1 cellular context compared by ENCODE assay signal in the genomic region with DNA sequence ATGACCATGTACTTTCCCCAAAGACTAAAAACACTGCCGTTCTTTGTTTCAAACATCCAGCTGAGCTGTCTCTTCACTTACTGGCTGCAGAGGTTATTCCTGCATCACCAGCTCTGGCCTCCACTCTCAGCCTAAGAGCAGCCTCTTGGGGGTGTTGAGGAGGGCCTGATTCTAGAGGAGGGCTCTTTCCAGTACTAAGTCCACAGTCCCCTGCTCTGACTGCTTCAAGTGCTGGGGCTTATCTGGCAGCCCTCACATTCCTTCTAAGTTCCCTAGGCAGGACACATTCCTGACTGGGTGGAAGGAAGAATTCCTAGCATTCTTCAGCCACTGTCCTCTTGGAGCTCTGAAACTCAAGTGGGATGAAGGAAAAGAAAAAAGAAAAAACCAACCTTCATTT.
TF ChIP-seq lines count a peak whose summit lies in the region.

No MANE protein-coding gene starts in this region.

TF ChIP-seq in HepG2, 621 proteins besides CTCF, POLR2A, EP300 and RAD21 (continues in another document):
- TF ChIP-seq SALL1 (CRISPR knock-in tag; IDR thresholded peaks at IDR 0.05) = peak; percentile 51; the same call in 1 of the 2 replicates
- 0 out of 2 replicates have a peak, but pooled peaks have one; percentile 24 for TF ChIP-seq RARA (CRISPR knock-in tag; IDR thresholded peaks at IDR 0.05)
- TF ChIP-seq, protein P1, sequence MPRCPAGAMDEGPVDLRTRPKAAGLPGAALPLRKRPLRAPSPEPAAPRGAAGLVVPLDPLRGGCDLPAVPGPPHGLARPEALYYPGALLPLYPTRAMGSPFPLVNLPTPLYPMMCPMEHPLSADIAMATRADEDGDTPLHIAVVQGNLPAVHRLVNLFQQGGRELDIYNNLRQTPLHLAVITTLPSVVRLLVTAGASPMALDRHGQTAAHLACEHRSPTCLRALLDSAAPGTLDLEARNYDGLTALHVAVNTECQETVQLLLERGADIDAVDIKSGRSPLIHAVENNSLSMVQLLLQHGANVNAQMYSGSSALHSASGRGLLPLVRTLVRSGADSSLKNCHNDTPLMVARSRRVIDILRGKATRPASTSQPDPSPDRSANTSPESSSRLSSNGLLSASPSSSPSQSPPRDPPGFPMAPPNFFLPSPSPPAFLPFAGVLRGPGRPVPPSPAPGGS (CRISPR knock-in tag; IDR thresholded peaks at IDR 0.05) = no peak
- TF ChIP-seq FOXO1 (CRISPR knock-in tag; IDR thresholded peaks at IDR 0.05) = 0 out of 2 replicates have a peak, but pooled peaks have one; percentile 26
- peak; percentile 53; the same call in 1 of the 2 replicates for TF ChIP-seq HNF4A (CRISPR knock-in tag; IDR thresholded peaks at IDR 0.05)
- 0 out of 2 replicates have a peak, but pooled peaks have one; percentile 25 for TF ChIP-seq ZSCAN21 (CRISPR knock-in tag; IDR thresholded peaks at IDR 0.05; ENCODE audit: borderline replicate concordance)
- 0 out of 2 replicates have a peak, but pooled peaks have one; percentile 33 for TF ChIP-seq GATAD2A (CRISPR knock-in tag; IDR thresholded peaks at IDR 0.05)
- TF ChIP-seq XRCC5 (optimal IDR thresholded peaks at IDR 0.05; ENCODE audit: low read length) = peak; percentile 20
- TF ChIP-seq BCL6 (CRISPR knock-in tag; IDR thresholded peaks at IDR 0.05) = peak; percentile 56
- TF ChIP-seq PHF20 (CRISPR knock-in tag; IDR thresholded peaks at IDR 0.05) = no peak
- peak; percentile 98 for TF ChIP-seq TEAD3 (CRISPR knock-in tag; optimal IDR thresholded peaks at IDR 0.05; ENCODE audit: borderline replicate concordance)
- TF ChIP-seq SKIL (CRISPR knock-in tag; IDR thresholded peaks at IDR 0.05; ENCODE audit: borderline replicate concordance) = no peak
- TF ChIP-seq NAIF1 (CRISPR knock-in tag; IDR thresholded peaks at IDR 0.05; ENCODE audit: borderline replicate concordance) = 0 out of 2 replicates have a peak, but pooled peaks have one; percentile 32
- TF ChIP-seq NCOA2 (CRISPR knock-in tag; IDR thresholded peaks at IDR 0.05) = peak; percentile 43; the same call in 1 of the 2 replicates
- TF ChIP-seq DPF2 (CRISPR knock-in tag; IDR thresholded peaks at IDR 0.05; ENCODE audit: borderline replicate concordance, low read depth) = 0 out of 2 replicates have a peak, but pooled peaks have one; percentile 25
- TF ChIP-seq PLSCR1 (CRISPR knock-in tag; IDR thresholded peaks at IDR 0.05; ENCODE audit: borderline replicate concordance) = no peak
- TF ChIP-seq ZNF263 (CRISPR knock-in tag; IDR thresholded peaks at IDR 0.05) = no peak
- TF ChIP-seq HNF4G (IDR thresholded peaks at IDR 0.05; ENCODE audit: borderline replicate concordance, low read depth, low read length) = peak; percentile 61; the same call in 1 of the 2 replicates
- TF ChIP-seq HNF4G (CRISPR knock-in tag; IDR thresholded peaks at IDR 0.05; ENCODE audit: borderline replicate concordance, low read depth) = no peak
- no peak for TF ChIP-seq HHEX (CRISPR knock-in tag; IDR thresholded peaks at IDR 0.05)
- TF ChIP-seq ZSCAN30 (CRISPR knock-in tag; IDR thresholded peaks at IDR 0.05) = peak; percentile 66; the same call in 1 of the 2 replicates
- no peak for TF ChIP-seq SOX13 (IDR thresholded peaks at IDR 0.05)
- 0 out of 4 replicates have a peak, but pooled peaks of 1 of the 2 experiments have one; percentile 26 for TF ChIP-seq SOX13 (CRISPR knock-in tag; conservative IDR thresholded peaks at IDR 0.05 in 1 of 2, IDR thresholded peaks at IDR 0.05 in 1 of 2)
- peak; percentile 73; the same call in 1 of the 2 replicates for TF ChIP-seq PATZ1 (CRISPR knock-in tag; IDR thresholded peaks at IDR 0.05)
- TF ChIP-seq, protein P2, sequence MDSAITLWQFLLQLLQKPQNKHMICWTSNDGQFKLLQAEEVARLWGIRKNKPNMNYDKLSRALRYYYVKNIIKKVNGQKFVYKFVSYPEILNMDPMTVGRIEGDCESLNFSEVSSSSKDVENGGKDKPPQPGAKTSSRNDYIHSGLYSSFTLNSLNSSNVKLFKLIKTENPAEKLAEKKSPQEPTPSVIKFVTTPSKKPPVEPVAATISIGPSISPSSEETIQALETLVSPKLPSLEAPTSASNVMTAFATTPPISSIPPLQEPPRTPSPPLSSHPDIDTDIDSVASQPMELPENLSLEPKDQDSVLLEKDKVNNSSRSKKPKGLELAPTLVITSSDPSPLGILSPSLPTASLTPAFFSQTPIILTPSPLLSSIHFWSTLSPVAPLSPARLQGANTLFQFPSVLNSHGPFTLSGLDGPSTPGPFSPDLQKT (CRISPR knock-in tag; IDR thresholded peaks at IDR 0.05; ENCODE audit: borderline replicate concordance) = no peak
- peak; percentile 52; the same call in 1 of the 2 replicates for TF ChIP-seq GFI1 (CRISPR knock-in tag; IDR thresholded peaks at IDR 0.05; ENCODE audit: borderline replicate concordance)
- TF ChIP-seq ZBTB7B (CRISPR knock-in tag; IDR thresholded peaks at IDR 0.05) = peak; percentile 55; the same call in 1 of the 2 replicates
- 0 out of 2 replicates have a peak, but pooled peaks have one; percentile 17 for TF ChIP-seq SMC3 (IDR thresholded peaks at IDR 0.05; ENCODE audit: low read length)
- TF ChIP-seq ZNF331 (CRISPR knock-in tag; IDR thresholded peaks at IDR 0.05) = peak; percentile 10; the same call in 1 of the 2 replicates
- TF ChIP-seq ZNF44 (CRISPR knock-in tag; IDR thresholded peaks at IDR 0.05) = no peak
- TF ChIP-seq, protein P3, sequence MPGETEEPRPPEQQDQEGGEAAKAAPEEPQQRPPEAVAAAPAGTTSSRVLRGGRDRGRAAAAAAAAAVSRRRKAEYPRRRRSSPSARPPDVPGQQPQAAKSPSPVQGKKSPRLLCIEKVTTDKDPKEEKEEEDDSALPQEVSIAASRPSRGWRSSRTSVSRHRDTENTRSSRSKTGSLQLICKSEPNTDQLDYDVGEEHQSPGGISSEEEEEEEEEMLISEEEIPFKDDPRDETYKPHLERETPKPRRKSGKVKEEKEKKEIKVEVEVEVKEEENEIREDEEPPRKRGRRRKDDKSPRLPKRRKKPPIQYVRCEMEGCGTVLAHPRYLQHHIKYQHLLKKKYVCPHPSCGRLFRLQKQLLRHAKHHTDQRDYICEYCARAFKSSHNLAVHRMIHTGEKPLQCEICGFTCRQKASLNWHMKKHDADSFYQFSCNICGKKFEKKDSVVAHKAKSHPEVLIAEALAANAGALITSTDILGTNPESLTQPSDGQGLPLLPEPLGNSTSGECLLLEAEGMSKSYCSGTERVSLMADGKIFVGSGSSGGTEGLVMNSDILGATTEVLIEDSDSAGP (CRISPR knock-in tag; IDR thresholded peaks at IDR 0.05; ENCODE audit: borderline replicate concordance) = 0 out of 2 replicates have a peak, but pooled peaks have one; percentile 22
- no peak for TF ChIP-seq FOXP1 (IDR thresholded peaks at IDR 0.05)
- 0 out of 2 replicates have a peak, but pooled peaks have one; percentile 5 for TF ChIP-seq FOXP1 (CRISPR knock-in tag; IDR thresholded peaks at IDR 0.05)
- TF ChIP-seq ARID5B (CRISPR knock-in tag; IDR thresholded peaks at IDR 0.05) = peak; percentile 64
- TF ChIP-seq, protein P4, sequence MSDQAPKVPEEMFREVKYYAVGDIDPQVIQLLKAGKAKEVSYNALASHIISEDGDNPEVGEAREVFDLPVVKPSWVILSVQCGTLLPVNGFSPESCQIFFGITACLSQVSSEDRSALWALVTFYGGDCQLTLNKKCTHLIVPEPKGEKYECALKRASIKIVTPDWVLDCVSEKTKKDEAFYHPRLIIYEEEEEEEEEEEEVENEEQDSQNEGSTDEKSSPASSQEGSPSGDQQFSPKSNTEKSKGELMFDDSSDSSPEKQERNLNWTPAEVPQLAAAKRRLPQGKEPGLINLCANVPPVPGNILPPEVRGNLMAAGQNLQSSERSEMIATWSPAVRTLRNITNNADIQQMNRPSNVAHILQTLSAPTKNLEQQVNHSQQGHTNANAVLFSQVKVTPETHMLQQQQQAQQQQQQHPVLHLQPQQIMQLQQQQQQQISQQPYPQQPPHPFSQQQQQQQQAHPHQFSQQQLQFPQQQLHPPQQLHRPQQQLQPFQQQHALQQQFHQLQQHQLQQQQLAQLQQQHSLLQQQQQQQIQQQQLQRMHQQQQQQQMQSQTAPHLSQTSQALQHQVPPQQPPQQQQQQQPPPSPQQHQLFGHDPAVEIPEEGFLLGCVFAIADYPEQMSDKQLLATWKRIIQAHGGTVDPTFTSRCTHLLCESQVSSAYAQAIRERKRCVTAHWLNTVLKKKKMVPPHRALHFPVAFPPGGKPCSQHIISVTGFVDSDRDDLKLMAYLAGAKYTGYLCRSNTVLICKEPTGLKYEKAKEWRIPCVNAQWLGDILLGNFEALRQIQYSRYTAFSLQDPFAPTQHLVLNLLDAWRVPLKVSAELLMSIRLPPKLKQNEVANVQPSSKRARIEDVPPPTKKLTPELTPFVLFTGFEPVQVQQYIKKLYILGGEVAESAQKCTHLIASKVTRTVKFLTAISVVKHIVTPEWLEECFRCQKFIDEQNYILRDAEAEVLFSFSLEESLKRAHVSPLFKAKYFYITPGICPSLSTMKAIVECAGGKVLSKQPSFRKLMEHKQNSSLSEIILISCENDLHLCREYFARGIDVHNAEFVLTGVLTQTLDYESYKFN (CRISPR knock-in tag; conservative IDR thresholded peaks at IDR 0.05) = peak; percentile 51
- TF ChIP-seq, protein P5, sequence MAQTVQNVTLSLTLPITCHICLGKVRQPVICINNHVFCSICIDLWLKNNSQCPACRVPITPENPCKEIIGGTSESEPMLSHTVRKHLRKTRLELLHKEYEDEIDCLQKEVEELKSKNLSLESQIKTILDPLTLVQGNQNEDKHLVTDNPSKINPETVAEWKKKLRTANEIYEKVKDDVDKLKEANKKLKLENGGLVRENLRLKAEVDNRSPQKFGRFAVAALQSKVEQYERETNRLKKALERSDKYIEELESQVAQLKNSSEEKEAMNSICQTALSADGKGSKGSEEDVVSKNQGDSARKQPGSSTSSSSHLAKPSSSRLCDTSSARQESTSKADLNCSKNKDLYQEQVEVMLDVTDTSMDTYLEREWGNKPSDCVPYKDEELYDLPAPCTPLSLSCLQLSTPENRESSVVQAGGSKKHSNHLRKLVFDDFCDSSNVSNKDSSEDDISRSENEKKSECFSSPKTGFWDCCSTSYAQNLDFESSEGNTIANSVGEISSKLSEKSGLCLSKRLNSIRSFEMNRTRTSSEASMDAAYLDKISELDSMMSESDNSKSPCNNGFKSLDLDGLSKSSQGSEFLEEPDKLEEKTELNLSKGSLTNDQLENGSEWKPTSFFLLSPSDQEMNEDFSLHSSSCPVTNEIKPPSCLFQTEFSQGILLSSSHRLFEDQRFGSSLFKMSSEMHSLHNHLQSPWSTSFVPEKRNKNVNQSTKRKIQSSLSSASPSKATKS (CRISPR knock-in tag; IDR thresholded peaks at IDR 0.05) = 0 out of 2 replicates have a peak, but pooled peaks have one; percentile 68
- TF ChIP-seq MAFF (IDR thresholded peaks at IDR 0.05; ENCODE audit: low read depth, low read length) = no peak
- 0 out of 2 replicates have a peak, but pooled peaks have one; percentile 19 for TF ChIP-seq POGZ (CRISPR knock-in tag; IDR thresholded peaks at IDR 0.05)
- 0 out of 2 replicates have a peak, but pooled peaks have one; percentile 69 for TF ChIP-seq ZNF644 (CRISPR knock-in tag; IDR thresholded peaks at IDR 0.05; ENCODE audit: low read depth)
